3 cellular contexts compared by ENCODE assay signal in genomic region chr6:18550119-18550518, GRCh38.
A peak's percentile ranks its signal among the peaks of the same experiment; 100 is the strongest.
TF ChIP-seq lines count a peak whose summit lies in the region.

No MANE protein-coding gene starts in this region.

TF ChIP-seq in A549, 52 proteins besides CTCF, POLR2A, EP300 and RAD21 (continued from another document):
- TF ChIP-seq ESRRA (IDR thresholded peaks at IDR 0.05; ENCODE audit: borderline replicate concordance, low read length): no peak
- no peak for TF ChIP-seq SMC3 (IDR thresholded peaks at IDR 0.05)
- TF ChIP-seq KDM5A (IDR thresholded peaks at IDR 0.05): no peak
- TF ChIP-seq ATOH8 (CRISPR knock-in tag; IDR thresholded peaks at IDR 0.05; ENCODE audit: low read depth): no peak

TF ChIP-seq in IMR-90, 13 proteins besides CTCF, POLR2A, EP300 and RAD21:
- TF ChIP-seq MAFK (IDR thresholded peaks at IDR 0.05; ENCODE audit: low read depth, low read length): peak; percentile 97
- no peak for TF ChIP-seq ELK1 (IDR thresholded peaks at IDR 0.05; ENCODE audit: borderline replicate concordance, low read depth, low read length)
- no peak for TF ChIP-seq FOS (IDR thresholded peaks at IDR 0.05; ENCODE audit: low read depth, low read length)
- TF ChIP-seq SMC3 (IDR thresholded peaks at IDR 0.05; ENCODE audit: low read depth, low read length): no peak

TF ChIP-seq in K562, 482 proteins besides CTCF, POLR2A, EP300 and RAD21 (continued from another document):
- TF ChIP-seq MAFK (IDR thresholded peaks at IDR 0.05; ENCODE audit: low read length) (peak; percentile 93), TAF15 (IDR thresholded peaks at IDR 0.05; ENCODE audit: low read depth, low read length) (no peak), MAFF (IDR thresholded peaks at IDR 0.05; ENCODE audit: low read length) (peak; percentile 92), C11orf30 (IDR thresholded peaks at IDR 0.05; ENCODE audit: low read depth) (peak; percentile 77), RB1 (IDR thresholded peaks at IDR 0.05; ENCODE audit: low read depth) (no peak), ZNF316 (IDR thresholded peaks at IDR 0.05) (peak; percentile 88), E2F5 (CRISPR knock-in tag; IDR thresholded peaks at IDR 0.05) (no peak), MAFG (tag; conservative IDR thresholded peaks at IDR 0.05) (peak; percentile 82), ETV5 (CRISPR knock-in tag; IDR thresholded peaks at IDR 0.05; ENCODE audit: low read depth) (no peak), ZNF384 (IDR thresholded peaks at IDR 0.05; ENCODE audit: low read depth, low read length) (no peak)
